8 cellular contexts compared by ENCODE assay signal in genomic region chr12:76102-76501, GRCh38. TPM values are rescaled to one million over a fixed set of nuclear protein-coding genes. Genes with fewer than 3 reads are reported as not detected.
"Had no signal": no experiment of that assay in that cellular context is flagged by ENCODE, and none has a peak within 500 bp of the region (broad histone marks: within the 10 kb centered on the region; RNA-seq: fewer than 3 reads in every experiment).

No MANE protein-coding gene starts in this region.

RNA-seq across cellular contexts. Expression of gene IQSEC3, which starts 9.5 kb away (rescaled TPM):
- total RNA-seq: LHCN-M2, MCF 10A, NCI-H460, OCI-LY7, PC-9, RPMI7951, SJCRH30, SK-MEL-5 had no signal
